Comparison of ENCODE assay signal across 12 cellular contexts in the genomic region with DNA sequence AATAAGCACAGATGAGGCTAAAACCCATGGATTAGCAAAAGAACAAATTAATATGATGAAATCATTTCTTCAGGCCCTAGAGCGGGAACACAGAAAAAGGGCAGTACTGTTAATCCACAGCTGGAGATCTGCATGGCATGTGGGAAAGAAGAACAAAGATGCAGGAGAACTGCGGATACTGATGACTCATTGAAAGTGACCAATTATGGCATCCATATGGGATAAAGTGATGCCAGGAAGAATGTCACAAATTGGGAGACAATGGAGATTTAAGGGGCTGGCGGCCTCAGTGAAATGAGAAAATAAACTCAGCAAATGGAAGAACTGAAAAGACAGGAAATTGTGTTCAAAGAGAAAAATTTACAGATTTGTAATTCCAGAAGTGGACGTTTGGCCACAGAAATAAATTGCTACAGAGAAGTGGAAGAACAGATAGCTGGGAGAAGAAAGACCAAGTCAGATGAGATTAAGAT. TPM values are rescaled to one million over a fixed set of nuclear protein-coding genes. Genes with fewer than 3 reads are reported as not detected.
DNase-seq lines count a peak whose midpoint lies in the region; ATAC-seq and TF ChIP-seq lines count a peak whose summit lies in the region.
"Had no signal": no experiment of that assay in that cellular context is flagged by ENCODE, and none has a peak within 500 bp of the region (broad histone marks: within the 10 kb centered on the region; RNA-seq: fewer than 3 reads in every experiment).

No MANE protein-coding gene starts in this region.

- H3K9me3 Mint-ChIP-seq in activated naive CD8-positive, alpha-beta T cell (ENCODE audit: low read depth): no peaks in the 10 kb centered on the region
- H3K9me3 Mint-ChIP-seq in activated naive CD8-positive, alpha-beta T cell treated with anti-CD3 and anti-CD28 coated beads, Interleukin-2, amount 50 U/mL, for 24 hours: no peaks in the 10 kb centered on the region
- no peaks in the 10 kb centered on the region for H3K9me3 Mint-ChIP-seq in activated B cell treated with CpG ODN at 0.5 μM for 24 hours

- CTCF ChIA-PET in activated B cell treated with CpG ODN at 0.5 μM for 24 hours (lab: Charles Lee): no interaction called here

- no peak for TF ChIP-seq CTCF in activated B cell treated with CpG ODN at 0.5 μM for 24 hours (IDR thresholded peaks at IDR 0.05)

- H3K4me1 Mint-ChIP-seq in activated naive CD8-positive, alpha-beta T cell (ENCODE audit: low read depth): peaks cover 49% of the 10 kb centered on the region
- H3K4me1 Mint-ChIP-seq in activated naive CD8-positive, alpha-beta T cell treated with anti-CD3 and anti-CD28 coated beads, Interleukin-2, amount 50 U/mL, for 24 hours: peaks cover 58% of the 10 kb centered on the region
- peaks cover 76% of the 10 kb centered on the region for H3K4me1 Mint-ChIP-seq in activated B cell treated with CpG ODN at 0.5 μM for 24 hours

- no peak overlapping the region for H3K4me3 Mint-ChIP-seq in activated naive CD8-positive, alpha-beta T cell
- H3K4me3 Mint-ChIP-seq in activated naive CD8-positive, alpha-beta T cell treated with anti-CD3 and anti-CD28 coated beads, Interleukin-2, amount 50 U/mL, for 24 hours: no peak overlapping the region
- H3K4me3 Mint-ChIP-seq in activated B cell treated with CpG ODN at 0.5 μM for 24 hours: no peak overlapping the region
- H3K4me3 Mint-ChIP-seq: activated CD8-positive, alpha-beta T cell treated with anti-CD3 and anti-CD28 coated beads, Interleukin-2, amount 10 ng/mL, durations not matched to agents 7 days and 5 days had no signal

- H3K27ac ChIP-seq in temporal lobe (ENCODE audit: low read depth, low read length): peak overlapping the region; percentile 87
- H3K27ac ChIP-seq: ascending aorta had no signal

- no peaks in the 10 kb centered on the region for H3K27me3 Mint-ChIP-seq in activated naive CD8-positive, alpha-beta T cell
- no peaks in the 10 kb centered on the region for H3K27me3 Mint-ChIP-seq in activated naive CD8-positive, alpha-beta T cell treated with anti-CD3 and anti-CD28 coated beads, Interleukin-2, amount 50 U/mL, for 24 hours
- H3K27me3 Mint-ChIP-seq in activated B cell treated with CpG ODN at 0.5 μM for 24 hours: no peaks in the 10 kb centered on the region

- peak overlapping the region; percentile 42 for H3K27ac Mint-ChIP-seq in activated naive CD8-positive, alpha-beta T cell
- no peak overlapping the region for H3K27ac Mint-ChIP-seq in activated naive CD8-positive, alpha-beta T cell treated with anti-CD3 and anti-CD28 coated beads, Interleukin-2, amount 50 U/mL, for 24 hours
- peak overlapping the region; percentile 9 for H3K27ac Mint-ChIP-seq in activated B cell treated with CpG ODN at 0.5 μM for 24 hours
- H3K27ac Mint-ChIP-seq: activated CD8-positive, alpha-beta T cell treated with anti-CD3 and anti-CD28 coated beads, Interleukin-2, amount 10 ng/mL, durations not matched to agents 7 days and 5 days had no signal

- intact Hi-C loops in activated B cell treated with CpG ODN at 0.5 μM for 24 hours (cut with micrococcal nuclease): no loop called here

- POLR2A ChIA-PET in activated B cell treated with CpG ODN at 0.5 μM for 24 hours (lab: Charles Lee): interaction anchor here (0.7 kb wide), 1 partner anchor 61 kb away, joined by 3 read pairs; no protein-coding TSS in a partner anchor

- H3K36me3 Mint-ChIP-seq in activated naive CD8-positive, alpha-beta T cell: peaks cover 8% of the 10 kb centered on the region
- H3K36me3 Mint-ChIP-seq in activated naive CD8-positive, alpha-beta T cell treated with anti-CD3 and anti-CD28 coated beads, Interleukin-2, amount 50 U/mL, for 24 hours (ENCODE audit: low read depth): peaks cover 7% of the 10 kb centered on the region
- H3K36me3 Mint-ChIP-seq in activated B cell treated with CpG ODN at 0.5 μM for 24 hours (ENCODE audit: low read depth): peaks cover 11% of the 10 kb centered on the region

- no peak for ATAC-seq in activated naive CD8-positive, alpha-beta T cell treated with anti-CD3 and anti-CD28 coated beads, Interleukin-2, amount 50 U/mL, for 24 hours
- ATAC-seq in activated B cell treated with CpG ODN at 0.5 μM for 24 hours (ENCODE audit: low read depth) (no peak), HG02852 (IDR thresholded peaks at IDR 0.05; ENCODE audit: unreplicated experiment) (no peak)
- ATAC-seq: activated CD8-positive, alpha-beta T cell treated with anti-CD3 and anti-CD28 coated beads, Interleukin-2, amount 10 ng/mL, durations not matched to agents 7 days and 5 days had no signal

- no peak for DNase-seq in activated naive CD8-positive, alpha-beta T cell treated with anti-CD3 and anti-CD28 coated beads, Interleukin-2, amount 50 U/mL, for 24 hours
- no peak for DNase-seq in activated B cell treated with CpG ODN at 0.5 μM for 24 hours
- peak; percentile 69 for DNase-seq in foreskin melanocyte
- no peak for DNase-seq in activated CD4-positive, CD25-positive, alpha-beta regulatory T cell treated with anti-CD3 and anti-CD28 coated beads, Interleukin-2, amount 50 U/mL, for 72 hours
- DNase-seq in MV-4-11 (lab: John Stamatoyannopoulos, UW): no peak
- DNase-seq: activated CD8-positive, alpha-beta T cell treated with anti-CD3 and anti-CD28 coated beads, Interleukin-2, amount 10 ng/mL, durations not matched to agents 7 days and 5 days; NCI-H345; SIG-M5 had no signal

RNA-seq across cellular contexts. Expression of a gene that starts 39.4 kb away (rescaled TPM):
- total RNA-seq in activated B cell treated with CpG ODN at 0.5 μM for 24 hours (75.0 and 88.4 TPM in 2 replicates), temporal lobe (21.6 TPM)
